Comparison of ENCODE assay signal across 8 cellular contexts in the genomic region with DNA sequence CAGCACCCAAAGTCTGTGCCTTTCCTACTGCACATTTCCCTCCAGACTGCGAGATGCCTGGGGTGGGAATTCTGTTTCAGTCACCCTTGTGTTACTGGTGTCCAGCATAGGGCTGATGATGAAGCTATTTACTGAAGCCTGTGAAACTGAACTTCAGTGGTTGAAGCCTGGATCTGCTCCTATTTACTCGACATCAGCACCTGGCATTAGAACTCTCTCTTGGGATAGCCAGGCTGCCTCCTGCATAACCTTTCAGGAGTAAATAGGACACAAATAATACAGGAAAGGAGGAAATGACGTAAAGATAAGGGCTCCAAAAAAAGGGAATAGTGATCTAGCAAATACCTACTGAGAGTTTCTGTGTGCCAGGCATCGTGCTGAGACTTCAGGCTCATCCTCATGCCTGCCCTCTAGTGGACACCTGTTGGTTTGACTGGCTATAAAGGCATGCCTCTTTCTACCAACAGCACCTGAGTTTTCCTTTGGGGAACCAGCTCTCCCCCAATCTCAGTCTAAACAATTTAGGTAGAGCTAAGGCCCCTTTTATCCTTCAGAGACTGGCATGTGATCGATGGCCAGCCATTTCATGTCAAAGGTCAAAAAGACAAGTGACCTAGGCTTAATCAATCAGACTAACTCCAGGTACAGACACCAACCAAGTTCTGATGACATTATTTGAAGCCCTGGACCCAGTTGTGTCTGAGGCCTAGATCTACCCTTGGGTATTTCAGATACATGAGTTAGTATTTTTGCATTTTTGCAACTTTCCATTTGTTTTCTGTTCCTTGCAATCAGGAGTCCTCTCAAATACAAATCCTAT.
DNase-seq lines count a peak whose midpoint lies in the region; ATAC-seq, FAIRE-seq and TF ChIP-seq lines count a peak whose summit lies in the region.

No MANE protein-coding gene starts in this region.

- FAIRE-seq in HepG2 (lab: Jason Lieb, UNC) = peak; percentile 65

- no peak overlapping the region for H3K9ac ChIP-seq in HepG2 (ENCODE audit: insufficient read depth, low read depth, low read length)

- TF ChIP-seq CTCF in 22Rv1 (IDR thresholded peaks at IDR 0.05) (peak; percentile 90), GM13976 (IDR thresholded peaks at IDR 0.05; ENCODE audit: borderline replicate concordance, control extremely low read depth, extremely low read depth, insufficient read depth, missing control alignments) (peak; percentile 71), adrenal gland (IDR thresholded peaks at IDR 0.05) (peak; percentile 21 to 58 (median 54)), HepG2 (CRISPR knock-in tag; IDR thresholded peaks at IDR 0.05) (peak; percentile 77)

- peak; percentile 52 for TF ChIP-seq RAD21 in HepG2 (CRISPR knock-in tag; IDR thresholded peaks at IDR 0.05)

- no peaks in the 10 kb centered on the region for H4K20me1 ChIP-seq in HepG2 (ENCODE audit: insufficient read depth, low read length)

- H3K27ac ChIP-seq in 22Rv1 (no peak overlapping the region), adrenal gland (no peak overlapping the region), HepG2 (ENCODE audit: extremely low read length, insufficient read depth, low read length) (no peak overlapping the region)

- POLR2A ChIA-PET in HepG2 (lab: Yijun Ruan, JAX) = no interaction called here

- no peak overlapping the region for H3K4me2 ChIP-seq in HepG2 (ENCODE audit: low read depth, low read length)

- H3K27me3 ChIP-seq in adrenal gland (no peaks in the 10 kb centered on the region), HepG2 (ENCODE audit: control insufficient read depth in 1 of 2, insufficient read depth in 2 of 2, low read length in 2 of 2) (no peaks in the 10 kb centered on the region), MG63 (no peaks in the 10 kb centered on the region)

- H3K36me3 ChIP-seq in adrenal gland (replicated peaks in 1 of 2) (no peaks in the 10 kb centered on the region), HepG2 (replicated peaks in 1 of 2; ENCODE audit: control insufficient read depth in 1 of 2, insufficient read depth in 2 of 2, low read length in 2 of 2) (no peaks in the 10 kb centered on the region), MG63 (no peaks in the 10 kb centered on the region)

- H3K4me3 ChIP-seq in adrenal gland (no peak overlapping the region), HepG2 (replicated peaks in 1 of 3; ENCODE audit: insufficient read depth in 1 of 3, low read depth in 2 of 3, low read length in 3 of 3) (no peak overlapping the region), MG63 (no peak overlapping the region)

- 63 to 71% (median 65%) methylated on average over 5 of the region's 5 CpGs for WGBS in adrenal gland, 4 donors
- whole genome bisulfite sequencing in HepG2 (ENCODE audit: low lambda C conversion rate) = 54% methylated on average over 5 of the region's 5 CpGs

- DNase-seq in GM13976 (ENCODE audit: low spot score) (no peak), KBM-7 (peak; percentile 13), adrenal gland (peak in 6 of 7 donors; percentile 24 to 61 (median 34)), HepG2 (ENCODE audit: low spot score) (peak; percentile 26), sciatic nerve (ENCODE audit: low spot score) (no peak), MG63 (no peak), globus pallidus (ENCODE audit: low spot score) (no peak)

- BruUV-seq in HepG2 (replicated peaks; lab: Mats Ljungman, UMichigan) = no TSS peak

- H3K4me1 ChIP-seq in adrenal gland (replicated peaks in 1 of 2) = no peaks in the 10 kb centered on the region
- peaks cover 2% of the 10 kb centered on the region for H3K4me1 ChIP-seq in HepG2 (ENCODE audit: insufficient read depth, low read length)

- CTCF ChIA-PET in HepG2 (lab: Yijun Ruan, JAX; ENCODE audit: low intra/inter-chr PET ratio, low total read pairs) = interaction anchor here (1.1 to 2.9 kb wide), 2 partner anchors 77 to 611 kb away, joined by 4 to 21 read pairs; no protein-coding TSS in a partner anchor

- H3K9me3 ChIP-seq in adrenal gland (replicated peaks in 1 of 3) (no peaks in the 10 kb centered on the region), HepG2 (ENCODE audit: low read length) (no peaks in the 10 kb centered on the region), MG63 (0 out of 2 replicates have a peak, but pooled peaks cover 2% of the 10 kb centered on the region)

- ATAC-seq in HepG2 = peak; percentile 77
- no peak for ATAC-seq in sciatic nerve

- intact Hi-C loops in adrenal gland (cut with DNase I) = no loop called here
- intact Hi-C loops in HepG2 (cut with micrococcal nuclease; ENCODE audit: unreplicated experiment) = loop anchor here (1.0 to 2.0 kb wide), 2 partner anchors 77 to 332 kb away; no protein-coding TSS in a partner anchor
- intact Hi-C loops in sciatic nerve (cut with DNase I) = loop anchor here (10.0 kb wide), 1 partner anchor 60 kb away; no protein-coding TSS in a partner anchor

- in situ Hi-C loops in GM13976 (cut with MboI; ENCODE audit: low sequenced_read_pairs, unreplicated experiment) = no loop called here
- in situ Hi-C loops in KBM-7 (cut with MboI; ENCODE audit: low pct_unique_long_range_greater_than_20kb, low sequenced_read_pairs) = no loop called here
- in situ Hi-C loops in HepG2 (cut with HindIII; ENCODE audit: extremely low pct_ligation_motif_present, low pct_unique_long_range_greater_than_20kb) = loop anchor here (5.0 kb wide), 1 partner anchor 77 kb away; no protein-coding TSS in a partner anchor

- H3K79me2 ChIP-seq in HepG2 (ENCODE audit: insufficient read depth, low read length) = no peaks in the 10 kb centered on the region

- H2AFZ ChIP-seq in HepG2 (ENCODE audit: low read length) = no peak overlapping the region

- TF ChIP-seq EP300 in HepG2 (IDR thresholded peaks at IDR 0.05; ENCODE audit: low read depth in 2 of 2, low read length in 2 of 2) (no peak), HepG2 (CRISPR knock-in tag; IDR thresholded peaks at IDR 0.05; ENCODE audit: borderline replicate concordance) (no peak)

- TF ChIP-seq POLR2A in adrenal gland (IDR thresholded peaks at IDR 0.05) (no peak), HepG2 (IDR thresholded peaks at IDR 0.05; ENCODE audit: insufficient read depth in 1 of 2, low read depth in 2 of 2, low read length in 2 of 2) (no peak)

TF ChIP-seq in HepG2, 621 proteins besides CTCF, POLR2A, EP300 and RAD21 (continues in another document):
- TF ChIP-seq THAP7 (CRISPR knock-in tag; IDR thresholded peaks at IDR 0.05) = no peak
- no peak for TF ChIP-seq MTA3 (CRISPR knock-in tag; IDR thresholded peaks at IDR 0.05)
- no peak for TF ChIP-seq TAF1 (CRISPR knock-in tag; IDR thresholded peaks at IDR 0.05)
- peak; percentile 92 for TF ChIP-seq SMC3 (IDR thresholded peaks at IDR 0.05; ENCODE audit: low read length)
- TF ChIP-seq, protein P1, sequence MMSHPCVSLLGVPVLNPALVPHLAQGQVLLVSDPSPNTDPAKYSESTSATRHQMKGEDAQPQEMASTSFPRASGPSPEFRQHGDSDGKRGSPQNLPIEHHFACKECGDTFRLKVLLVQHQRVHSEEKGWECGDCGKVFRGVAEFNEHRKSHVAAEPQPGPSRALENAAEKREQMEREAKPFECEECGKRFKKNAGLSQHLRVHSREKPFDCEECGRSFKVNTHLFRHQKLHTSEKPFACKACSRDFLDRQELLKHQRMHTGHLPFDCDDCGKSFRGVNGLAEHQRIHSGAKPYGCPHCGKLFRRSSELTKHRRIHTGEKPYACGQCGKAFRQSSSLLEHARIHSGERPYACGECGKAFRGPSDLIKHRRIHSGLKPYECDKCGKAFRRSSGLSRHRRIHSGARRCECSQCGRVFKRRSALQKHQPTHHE (CRISPR knock-in tag; IDR thresholded peaks at IDR 0.05; ENCODE audit: borderline replicate concordance) = no peak
- no peak for TF ChIP-seq TMF1 (CRISPR knock-in tag; IDR thresholded peaks at IDR 0.05; ENCODE audit: low read depth)
- TF ChIP-seq, protein P2, sequence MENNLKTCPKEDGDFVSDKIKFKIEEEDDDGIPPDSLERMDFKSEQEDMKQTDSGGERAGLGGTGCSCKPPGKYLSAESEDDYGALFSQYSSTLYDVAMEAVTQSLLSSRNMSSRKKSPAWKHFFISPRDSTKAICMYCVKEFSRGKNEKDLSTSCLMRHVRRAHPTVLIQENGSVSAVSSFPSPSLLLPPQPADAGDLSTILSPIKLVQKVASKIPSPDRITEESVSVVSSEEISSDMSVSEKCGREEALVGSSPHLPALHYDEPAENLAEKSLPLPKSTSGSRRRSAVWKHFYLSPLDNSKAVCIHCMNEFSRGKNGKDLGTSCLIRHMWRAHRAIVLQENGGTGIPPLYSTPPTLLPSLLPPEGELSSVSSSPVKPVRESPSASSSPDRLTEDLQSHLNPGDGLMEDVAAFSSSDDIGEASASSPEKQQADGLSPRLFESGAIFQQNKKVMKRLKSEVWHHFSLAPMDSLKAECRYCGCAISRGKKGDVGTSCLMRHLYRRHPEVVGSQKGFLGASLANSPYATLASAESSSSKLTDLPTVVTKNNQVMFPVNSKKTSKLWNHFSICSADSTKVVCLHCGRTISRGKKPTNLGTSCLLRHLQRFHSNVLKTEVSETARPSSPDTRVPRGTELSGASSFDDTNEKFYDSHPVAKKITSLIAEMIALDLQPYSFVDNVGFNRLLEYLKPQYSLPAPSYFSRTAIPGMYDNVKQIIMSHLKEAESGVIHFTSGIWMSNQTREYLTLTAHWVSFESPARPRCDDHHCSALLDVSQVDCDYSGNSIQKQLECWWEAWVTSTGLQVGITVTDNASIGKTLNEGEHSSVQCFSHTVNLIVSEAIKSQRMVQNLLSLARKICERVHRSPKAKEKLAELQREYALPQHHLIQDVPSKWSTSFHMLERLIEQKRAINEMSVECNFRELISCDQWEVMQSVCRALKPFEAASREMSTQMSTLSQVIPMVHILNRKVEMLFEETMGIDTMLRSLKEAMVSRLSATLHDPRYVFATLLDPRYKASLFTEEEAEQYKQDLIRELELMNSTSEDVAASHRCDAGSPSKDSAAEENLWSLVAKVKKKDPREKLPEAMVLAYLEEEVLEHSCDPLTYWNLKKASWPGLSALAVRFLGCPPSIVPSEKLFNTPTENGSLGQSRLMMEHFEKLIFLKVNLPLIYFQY (CRISPR knock-in tag; IDR thresholded peaks at IDR 0.05; ENCODE audit: borderline replicate concordance) = no peak
- no peak for TF ChIP-seq SMARCE1 (IDR thresholded peaks at IDR 0.05; ENCODE audit: borderline replicate concordance)
- no peak for TF ChIP-seq ZFAT (CRISPR knock-in tag; conservative IDR thresholded peaks at IDR 0.05)
- 0 out of 2 replicates have a peak, but pooled peaks have one; percentile 20 for TF ChIP-seq CBX5 (CRISPR knock-in tag; IDR thresholded peaks at IDR 0.05; ENCODE audit: borderline replicate concordance)
- TF ChIP-seq EEA1 (CRISPR knock-in tag; IDR thresholded peaks at IDR 0.05; ENCODE audit: borderline replicate concordance) = no peak
- TF ChIP-seq TRIM24 (CRISPR knock-in tag; IDR thresholded peaks at IDR 0.05) = no peak
- no peak for TF ChIP-seq KDM4B (CRISPR knock-in tag; IDR thresholded peaks at IDR 0.05)
- no peak for TF ChIP-seq ZNF383 (CRISPR knock-in tag; IDR thresholded peaks at IDR 0.05; ENCODE audit: borderline replicate concordance)

Comparison
In these comparisons a context has a peak if more than half of its experiments do, and no peak if none do; other contexts are left out.
1. DNase-seq: peak in KBM-7 (single experiment), adrenal gland (6 of 7) and HepG2 (single experiment); none in GM13976 (single experiment), sciatic nerve (single experiment), MG63 (single experiment) and globus pallidus (single experiment).
2. intact Hi-C loops: an anchor here in HepG2 (1.0 to 2.0 kb wide) and sciatic nerve (10.0 kb wide); none called in adrenal gland.
3. Peak in every context shown above with its lines, with median percentiles within 50 percentile points of each other: CTCF ChIP-seq.